In the genomic region with DNA sequence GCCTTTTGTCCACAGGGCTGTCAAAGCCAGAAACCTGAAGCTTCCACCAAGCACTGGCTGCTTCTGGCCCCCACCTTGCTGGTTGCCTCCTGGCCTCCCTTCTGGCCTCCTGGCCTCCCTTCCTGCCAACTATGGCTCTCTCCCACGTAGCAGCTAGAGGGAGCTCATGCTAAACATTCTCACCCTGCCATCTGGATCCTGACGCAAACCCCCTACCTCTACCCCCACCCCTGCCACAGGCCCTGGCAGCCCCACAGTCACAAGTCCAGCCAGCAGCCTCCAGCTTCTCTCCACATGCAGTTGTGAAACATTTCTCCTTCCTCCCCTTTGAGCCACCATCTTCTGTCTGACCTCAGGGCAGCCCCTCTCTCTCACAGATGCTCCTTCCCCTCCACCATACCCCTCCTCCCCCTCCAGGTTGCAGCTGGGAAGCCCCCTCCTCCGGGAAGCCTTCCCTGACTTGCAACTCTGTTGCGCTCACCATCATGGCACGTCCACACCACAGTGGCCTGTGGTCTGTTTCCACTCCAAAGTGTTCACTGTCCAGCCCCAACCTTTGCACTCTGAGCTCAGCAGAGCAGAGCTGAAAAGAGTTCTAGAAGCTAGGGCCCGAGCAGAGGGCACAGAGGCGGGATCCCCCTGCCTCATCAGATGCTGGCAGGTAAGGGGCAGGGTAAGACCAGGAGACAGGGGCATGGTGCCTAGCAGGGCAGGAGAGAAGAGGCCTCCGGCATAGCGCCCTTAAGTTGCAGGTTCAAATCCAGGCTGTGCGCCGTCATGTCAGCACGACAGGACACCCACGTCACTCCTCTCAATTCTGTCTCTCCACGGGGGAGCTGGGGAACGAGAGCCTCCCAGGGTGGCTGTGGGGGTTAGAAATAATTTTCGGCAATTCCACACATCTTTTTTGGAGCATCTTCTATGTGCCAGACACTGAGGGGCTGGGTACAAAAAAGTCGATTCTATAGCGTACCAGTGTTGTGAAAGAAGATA, we compare ENCODE assay signal across 15 cellular contexts. TPM values are rescaled to one million over a fixed set of nuclear protein-coding genes. Genes with fewer than 3 reads are reported as not detected.
A peak's percentile ranks its signal among the peaks of the same experiment; 100 is the strongest.
DNase-seq lines count a peak whose midpoint lies in the region; ATAC-seq and TF ChIP-seq lines count a peak whose summit lies in the region.
"Had no signal": no experiment of that assay in that cellular context is flagged by ENCODE, and none has a peak within 500 bp of the region (broad histone marks: within the 10 kb centered on the region; RNA-seq: fewer than 3 reads in every experiment).

No MANE protein-coding gene starts in this region.

- POLR2A ChIA-PET in activated CD4-positive, alpha-beta T cell treated with anti-CD3 and anti-CD28 coated beads for 36 hours (lab: Charles Lee) = no interaction called here
- POLR2A ChIA-PET in activated CD4-positive, alpha-beta T cell treated with anti-CD3 and anti-CD28 coated beads, Interleukin-2, amount 10 ng/mL, durations not matched to agents 7 days and 5 days (lab: Charles Lee) = no interaction called here

- no peak overlapping the region for H3K27ac Mint-ChIP-seq in activated CD4-positive, alpha-beta T cell treated with anti-CD3 and anti-CD28 coated beads for 36 hours
- H3K27ac Mint-ChIP-seq in activated CD4-positive, alpha-beta T cell treated with anti-CD3 and anti-CD28 coated beads, Interleukin-2, amount 10 ng/mL, durations not matched to agents 7 days and 5 days = no peak overlapping the region
- H3K27ac Mint-ChIP-seq in chondrocyte (ENCODE audit: unreplicated experiment) = no peak overlapping the region
- H3K27ac Mint-ChIP-seq in type B pancreatic cell = no peak overlapping the region
- H3K27ac Mint-ChIP-seq: activated B cell treated with CpG ODN at 0.5 μM for 24 hours had no signal

- peaks cover 21% of the 10 kb centered on the region for H3K4me1 Mint-ChIP-seq in activated CD4-positive, alpha-beta T cell treated with anti-CD3 and anti-CD28 coated beads for 36 hours
- peaks cover 21% of the 10 kb centered on the region for H3K4me1 Mint-ChIP-seq in activated CD4-positive, alpha-beta T cell treated with anti-CD3 and anti-CD28 coated beads, Interleukin-2, amount 10 ng/mL, durations not matched to agents 7 days and 5 days
- H3K4me1 Mint-ChIP-seq in chondrocyte (ENCODE audit: low read depth) (peaks cover 12% of the 10 kb centered on the region), type B pancreatic cell (ENCODE audit: unreplicated experiment) (peaks cover 17% of the 10 kb centered on the region)

- TF ChIP-seq CTCF in chondrocyte (IDR thresholded peaks at IDR 0.05) (peak; percentile 53), type B pancreatic cell (conservative IDR thresholded peaks at IDR 0.05) (peak; percentile 32)

- H3K9me3 Mint-ChIP-seq in activated CD4-positive, alpha-beta T cell treated with anti-CD3 and anti-CD28 coated beads for 36 hours (ENCODE audit: low read depth) = no peaks in the 10 kb centered on the region
- no peaks in the 10 kb centered on the region for H3K9me3 Mint-ChIP-seq in activated CD4-positive, alpha-beta T cell treated with anti-CD3 and anti-CD28 coated beads, Interleukin-2, amount 10 ng/mL, durations not matched to agents 7 days and 5 days
- H3K9me3 Mint-ChIP-seq in chondrocyte (ENCODE audit: low read depth) (no peaks in the 10 kb centered on the region), type B pancreatic cell (no peaks in the 10 kb centered on the region)
- H3K9me3 Mint-ChIP-seq: activated B cell treated with CpG ODN at 0.5 μM for 24 hours; effector memory CD8-positive, alpha-beta T cell had no signal

- peak; percentile 21 for DNase-seq in activated CD4-positive, alpha-beta T cell treated with anti-CD3 and anti-CD28 coated beads for 36 hours
- DNase-seq in activated CD4-positive, alpha-beta T cell treated with anti-CD3 and anti-CD28 coated beads, Interleukin-2, amount 10 ng/mL, durations not matched to agents 7 days and 5 days = no peak
- DNase-seq in NCI-H446 treated with DMSO at 0.1 percent for 48 hours (lab: John Stamatoyannopoulos, UW) (peak; percentile 20), chondrocyte (ENCODE audit: low spot score) (no peak), type B pancreatic cell (ENCODE audit: extremely low spot score, unreplicated experiment) (no peak), COR-L47 (lab: John Stamatoyannopoulos, UW) (no peak)
- DNase-seq in stimulated activated CD4-positive, alpha-beta T cell treated with anti-CD3 and anti-CD28 coated beads, Interleukin-4, amount 100 ng/mL, for 24 hours = no peak
- DNase-seq: activated B cell treated with CpG ODN at 0.5 μM for 24 hours; activated T-cell treated with anti-CD3 and anti-CD28 coated beads, Interleukin-2, amount 50 U/mL, for 48 hours; DMS79 treated with DMSO at 0.1 percent for 48 hours; effector memory CD8-positive, alpha-beta T cell; SHP77; stimulated activated CD4-positive, alpha-beta T cell treated with anti-CD3 and anti-CD28 coated beads, Interleukin-12 subunit alpha, Interleukin-12 subunit beta, amount 100 ng/mL, for 4 hours; transverse colon had no signal

- H3K36me3 Mint-ChIP-seq in activated CD4-positive, alpha-beta T cell treated with anti-CD3 and anti-CD28 coated beads for 36 hours (ENCODE audit: low read depth) = no peaks in the 10 kb centered on the region
- H3K36me3 Mint-ChIP-seq in activated CD4-positive, alpha-beta T cell treated with anti-CD3 and anti-CD28 coated beads, Interleukin-2, amount 10 ng/mL, durations not matched to agents 7 days and 5 days (ENCODE audit: low read depth) = no peaks in the 10 kb centered on the region
- H3K36me3 Mint-ChIP-seq in chondrocyte (ENCODE audit: low read depth) (no peaks in the 10 kb centered on the region), type B pancreatic cell (peaks cover 5% of the 10 kb centered on the region)

- intact Hi-C loops in activated CD4-positive, alpha-beta T cell treated with anti-CD3 and anti-CD28 coated beads for 36 hours (cut with DNase I, micrococcal nuclease) = loop anchor here (5.0 kb wide), 2 partner anchors 209 to 284 kb away; no protein-coding TSS in a partner anchor

- no peak overlapping the region for H3K4me3 Mint-ChIP-seq in activated CD4-positive, alpha-beta T cell treated with anti-CD3 and anti-CD28 coated beads for 36 hours
- H3K4me3 Mint-ChIP-seq in activated CD4-positive, alpha-beta T cell treated with anti-CD3 and anti-CD28 coated beads, Interleukin-2, amount 10 ng/mL, durations not matched to agents 7 days and 5 days = no peak overlapping the region
- H3K4me3 Mint-ChIP-seq in chondrocyte (ENCODE audit: unreplicated experiment) (no peak overlapping the region), type B pancreatic cell (no peak overlapping the region)
- H3K4me3 Mint-ChIP-seq: activated B cell treated with CpG ODN at 0.5 μM for 24 hours; effector memory CD8-positive, alpha-beta T cell had no signal

- no peaks in the 10 kb centered on the region for H3K27me3 Mint-ChIP-seq in activated CD4-positive, alpha-beta T cell treated with anti-CD3 and anti-CD28 coated beads for 36 hours
- peaks cover 4% of the 10 kb centered on the region for H3K27me3 Mint-ChIP-seq in activated CD4-positive, alpha-beta T cell treated with anti-CD3 and anti-CD28 coated beads, Interleukin-2, amount 10 ng/mL, durations not matched to agents 7 days and 5 days
- no peaks in the 10 kb centered on the region for H3K27me3 Mint-ChIP-seq in chondrocyte (ENCODE audit: low read depth)
- H3K27me3 Mint-ChIP-seq in type B pancreatic cell = no peaks in the 10 kb centered on the region
- H3K27me3 Mint-ChIP-seq: effector memory CD8-positive, alpha-beta T cell had no signal

- ATAC-seq in activated CD4-positive, alpha-beta T cell treated with anti-CD3 and anti-CD28 coated beads for 36 hours = no peak
- no peak for ATAC-seq in HG03196 (IDR thresholded peaks at IDR 0.05; ENCODE audit: unreplicated experiment)
- ATAC-seq: effector memory CD8-positive, alpha-beta T cell had no signal

- CTCF ChIA-PET in activated CD4-positive, alpha-beta T cell treated with anti-CD3 and anti-CD28 coated beads for 36 hours (lab: Charles Lee) = interaction anchor here (1.3 to 2.8 kb wide), 4 partner anchors 62 to 288 kb away, joined by 4 to 17 read pairs (median 4); a partner anchor contains a TSS
- CTCF ChIA-PET in activated CD4-positive, alpha-beta T cell treated with anti-CD3 and anti-CD28 coated beads, Interleukin-2, amount 10 ng/mL, durations not matched to agents 7 days and 5 days (lab: Charles Lee) = interaction anchor here (0.6 to 3.7 kb wide), 4 partner anchors 18 to 186 kb away, joined by 3 to 27 read pairs (median 4); a partner anchor contains a TSS

RNA-seq across cellular contexts. Expression of a gene that starts 7.3 kb away (rescaled TPM):
- total RNA-seq in activated CD4-positive, alpha-beta T cell treated with anti-CD3 and anti-CD28 coated beads for 36 hours = 10 to 100 TPM; 20.8 to 23.5 TPM
- total RNA-seq in activated CD4-positive, alpha-beta T cell treated with anti-CD3 and anti-CD28 coated beads, Interleukin-2, amount 10 ng/mL, durations not matched to agents 7 days and 5 days = 10 to 100 TPM; 12.5 to 14.0 TPM
- total RNA-seq in chondrocyte (32.1 to 33.0 TPM (median 32.2 TPM) in 3 replicates), type B pancreatic cell (ENCODE audit: low replicate concordance) (24.9 and 62.4 TPM in 2 replicates)

Comparison
In these comparisons a context has a peak if more than half of its experiments do, and no peak if none do; other contexts are left out.
1. DNase-seq: peak in activated CD4-positive, alpha-beta T cell treated with anti-CD3 and anti-CD28 coated beads for 36 hours (single experiment) and NCI-H446 treated with DMSO at 0.1 percent for 48 hours (single experiment); none in activated CD4-positive, alpha-beta T cell treated with anti-CD3 and anti-CD28 coated beads, Interleukin-2, amount 10 ng/mL, durations not matched to agents 7 days and 5 days (single experiment), chondrocyte (single experiment), type B pancreatic cell (single experiment), stimulated activated CD4-positive, alpha-beta T cell treated with anti-CD3 and anti-CD28 coated beads, Interleukin-4, amount 100 ng/mL, for 24 hours (single experiment) and COR-L47 (single experiment).